8 cellular contexts compared by ENCODE assay signal in genomic region chr6:52399511-52400315, GRCh38. TPM values are rescaled to one million over a fixed set of nuclear protein-coding genes. Genes with fewer than 3 reads are reported as not detected.
DNase-seq lines count a peak whose midpoint lies in the region; ATAC-seq and TF ChIP-seq lines count a peak whose summit lies in the region.

No MANE protein-coding gene starts in this region.

- no peak for ATAC-seq in GM18520 (IDR thresholded peaks at IDR 0.05; ENCODE audit: unreplicated experiment)

- WGBS in thyroid gland, 2 donors, result 32 to 40% methylated on average over 3 of the region's 3 CpGs

- H3K9me3 ChIP-seq in breast epithelium, result no peaks in the 10 kb centered on the region
- H3K9me3 ChIP-seq in thyroid gland, result no peaks in the 10 kb centered on the region

- H3K27me3 ChIP-seq in breast epithelium, result no peaks in the 10 kb centered on the region
- H3K27me3 ChIP-seq in kidney epithelial cell (ENCODE audit: control insufficient read depth, insufficient read depth, low read length), result no peaks in the 10 kb centered on the region
- no peaks in the 10 kb centered on the region for H3K27me3 ChIP-seq in thyroid gland

- H3K4me3 ChIP-seq in breast epithelium (no peak overlapping the region), kidney epithelial cell (ENCODE audit: low read depth, low read length) (no peak overlapping the region), thyroid gland (replicated peaks in 1 of 3) (no peak overlapping the region)

- H3K27ac ChIP-seq in C4-2B, result no peak overlapping the region
- H3K27ac ChIP-seq in breast epithelium, result no peak overlapping the region
- H3K27ac ChIP-seq in thyroid gland, result no peak overlapping the region

- H3K4me1 ChIP-seq in breast epithelium (no peaks in the 10 kb centered on the region), thyroid gland (no peaks in the 10 kb centered on the region)

- H3K36me3 ChIP-seq in breast epithelium, result no peaks in the 10 kb centered on the region
- H3K36me3 ChIP-seq in kidney epithelial cell (ENCODE audit: control insufficient read depth, insufficient read depth, low read length), result no peaks in the 10 kb centered on the region
- no peaks in the 10 kb centered on the region for H3K36me3 ChIP-seq in thyroid gland

- TF ChIP-seq POLR2A in breast epithelium (IDR thresholded peaks at IDR 0.05) (no peak), thyroid gland (IDR thresholded peaks at IDR 0.05) (no peak)

- TF ChIP-seq CTCF in C4-2B (conservative IDR thresholded peaks at IDR 0.05) (peak; percentile 92), GM13976 (IDR thresholded peaks at IDR 0.05; ENCODE audit: borderline replicate concordance, control extremely low read depth, extremely low read depth, insufficient read depth, missing control alignments) (peak; percentile 78), breast epithelium (IDR thresholded peaks at IDR 0.05) (peak; percentile 51 to 73 (median 72)), kidney epithelial cell (IDR thresholded peaks at IDR 0.05; ENCODE audit: insufficient read depth, low read length, poor library complexity, severe bottlenecking) (peak; percentile 88), thyroid gland (IDR thresholded peaks at IDR 0.05) (peak; percentile 62 to 88 (median 76))

- intact Hi-C loops in breast epithelium (cut with DNase I; ENCODE audit: low total_unique reads) (no loop called here), thyroid gland (cut with DNase I) (loop anchor here (5.0 kb wide), 1 partner anchor 112 kb away; no protein-coding TSS in a partner anchor)

- DNase-seq in GM13976 (ENCODE audit: low spot score) (peak; percentile 48), Kasumi-1 (lab: John Stamatoyannopoulos, UW) (peak; percentile 63 to 80), SHP77 (lab: John Stamatoyannopoulos, UW) (peak; percentile 21 to 43), breast epithelium (ENCODE audit: low spot score in 2 of 2) (no peak), kidney epithelial cell (ENCODE audit: low read depth) (no peak), thyroid gland (peak; percentile 23 to 41)

- in situ Hi-C loops in GM13976 (cut with MboI; ENCODE audit: low sequenced_read_pairs, unreplicated experiment), result loop anchor here (5.0 to 10.0 kb wide), 2 partner anchors 107 to 235 kb away; no protein-coding TSS in a partner anchor

RNA-seq across cellular contexts. Expression of gene EFHC1, which starts 20.4 kb away (rescaled TPM):
- total RNA-seq in breast epithelium (10 to 100 TPM; 26.2 to 55.8 (median 36.7) TPM), kidney epithelial cell (20.5 and 22.9 TPM in 2 replicates), thyroid gland (10 to 100 TPM; 39.4 to 96.5 (median 41.6) TPM)

RNA-seq across cellular contexts. Expression of gene PAQR8, which starts 37.8 kb away (rescaled TPM):
- 1 to 10 TPM; 4.0 to 4.6 (median 4.3) TPM for total RNA-seq in breast epithelium
- total RNA-seq in kidney epithelial cell, result 4.4 and 4.7 TPM in 2 replicates
- 1 to 10 TPM; 2.7 to 9.7 (median 5.4) TPM for total RNA-seq in thyroid gland

Comparison
In these comparisons a context has a peak if more than half of its experiments do, and no peak if none do; other contexts are left out.
1. DNase-seq: peak in GM13976 (single experiment), Kasumi-1 (2 of 2), SHP77 (2 of 2) and thyroid gland (2 of 2); none in breast epithelium (0 of 2) and kidney epithelial cell (single experiment).
2. Peak in every context shown above with its lines, with median percentiles within 50 percentile points of each other: CTCF ChIP-seq.